ENCODE assay signal across 1 cellular context in genomic region chr15:65610871-65611718, GRCh38.
TF ChIP-seq lines count a peak whose summit lies in the region.

TSS of gene INTS14 (minus strand) at chr15:65611131. CDS start at chr15:65607380, 3,751 bp downstream.

TF ChIP-seq in K562, 482 proteins besides CTCF, POLR2A, EP300 and RAD21 (continued from another document):
- TF ChIP-seq MBD1 (CRISPR knock-in tag; IDR thresholded peaks at IDR 0.05) = no peak
- TF ChIP-seq CREB5 (CRISPR knock-in tag; IDR thresholded peaks at IDR 0.05) = no peak; the same call in 1 of the 2 replicates
- no peak for TF ChIP-seq NUFIP1 (IDR thresholded peaks at IDR 0.05; ENCODE audit: partially characterized antibody)
- TF ChIP-seq, protein P1, sequence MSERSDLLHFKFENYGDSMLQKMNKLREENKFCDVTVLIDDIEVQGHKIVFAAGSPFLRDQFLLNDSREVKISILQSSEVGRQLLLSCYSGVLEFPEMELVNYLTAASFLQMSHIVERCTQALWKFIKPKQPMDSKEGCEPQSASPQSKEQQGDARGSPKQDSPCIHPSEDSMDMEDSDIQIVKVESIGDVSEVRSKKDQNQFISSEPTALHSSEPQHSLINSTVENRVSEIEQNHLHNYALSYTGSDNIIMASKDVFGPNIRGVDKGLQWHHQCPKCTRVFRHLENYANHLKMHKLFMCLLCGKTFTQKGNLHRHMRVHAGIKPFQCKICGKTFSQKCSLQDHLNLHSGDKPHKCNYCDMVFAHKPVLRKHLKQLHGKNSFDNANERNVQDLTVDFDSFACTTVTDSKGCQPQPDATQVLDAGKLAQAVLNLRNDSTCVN (CRISPR knock-in tag; IDR thresholded peaks at IDR 0.05) = peak; percentile 82; the same call in 1 of the 2 replicates
- TF ChIP-seq BMI1 (IDR thresholded peaks at IDR 0.05; ENCODE audit: low read length) = 0 out of 2 replicates have a peak, but pooled peaks have one; percentile 11
- no peak for TF ChIP-seq CHD4 (IDR thresholded peaks at IDR 0.05; ENCODE audit: insufficient read depth, insufficient replicate concordance, low read depth, low read length, poor library complexity, severe bottlenecking)
- no peak for TF ChIP-seq ZNF655 (CRISPR knock-in tag; IDR thresholded peaks at IDR 0.05)
- 0 out of 2 replicates have a peak, but pooled peaks have one; percentile 7 for TF ChIP-seq MTA2 (IDR thresholded peaks at IDR 0.05; ENCODE audit: low read depth)
- TF ChIP-seq SMARCA5 (IDR thresholded peaks at IDR 0.05) = peak; percentile 60
- TF ChIP-seq MAZ (CRISPR knock-in tag; conservative IDR thresholded peaks at IDR 0.05 in 1 of 2, IDR thresholded peaks at IDR 0.05 in 1 of 2) = peak; percentile 100
- no peak for TF ChIP-seq ZNF431 (CRISPR knock-in tag; IDR thresholded peaks at IDR 0.05)
- peak; percentile 52 for TF ChIP-seq DACH1 (IDR thresholded peaks at IDR 0.05; ENCODE audit: partially characterized antibody)
- no peak for TF ChIP-seq ZFP30 (CRISPR knock-in tag; IDR thresholded peaks at IDR 0.05; ENCODE audit: borderline replicate concordance)
